In genomic region chr17:81685108-81685507, GRCh38 we compare ENCODE assay signal across 8 cellular contexts. TPM values are rescaled to one million over a fixed set of nuclear protein-coding genes. Genes with fewer than 3 reads are reported as not detected.
A peak's percentile ranks its signal among the peaks of the same experiment; 100 is the strongest.
DNase-seq lines count a peak whose midpoint lies in the region; ATAC-seq and TF ChIP-seq lines count a peak whose summit lies in the region.

No MANE protein-coding gene starts in this region.

- intact Hi-C loops in left ventricle myocardium inferior (cut with micrococcal nuclease), result no loop called here
- intact Hi-C loops in Right ventricle myocardium inferior (cut with DNase I), result no loop called here
- intact Hi-C loops in spleen (cut with DNase I; ENCODE audit: low total_unique reads), result no loop called here

- no peaks in the 10 kb centered on the region for H3K27me3 ChIP-seq in left ventricle myocardium inferior (ENCODE audit: low read depth)
- H3K27me3 ChIP-seq in spleen (replicated peaks in 1 of 7), result no peaks in the 10 kb centered on the region

- H3K36me3 ChIP-seq in left ventricle myocardium inferior, result peaks cover 46% of the 10 kb centered on the region
- H3K36me3 ChIP-seq in spleen, result peaks cover 0 to 72% (median 56%) of the 10 kb centered on the region in 6 donors

- H3K4me1 ChIP-seq in left ventricle myocardium inferior (peaks cover 52% of the 10 kb centered on the region), spleen (peaks cover 19 to 60% (median 39%) of the 10 kb centered on the region in 6 donors)

- H3K9me3 ChIP-seq in left ventricle myocardium inferior (replicated peaks), result no peaks in the 10 kb centered on the region
- H3K9me3 ChIP-seq in spleen, result no peaks in the 10 kb centered on the region

- ATAC-seq in Right ventricle myocardium inferior (no peak), GM18870 (IDR thresholded peaks at IDR 0.05; ENCODE audit: unreplicated experiment) (no peak), HG02623 (IDR thresholded peaks at IDR 0.05; ENCODE audit: unreplicated experiment) (no peak)

- 76 to 83% (median 78%) methylated on average over 9 to 12 of the region's 12 CpGs for WGBS in spleen, 5 donors

- TF ChIP-seq CTCF in left ventricle myocardium inferior (IDR thresholded peaks at IDR 0.05; ENCODE audit: borderline replicate concordance) (no peak), spleen (IDR thresholded peaks at IDR 0.05 in 8 of 11, conservative IDR thresholded peaks at IDR 0.05 in 3 of 11) (no peak)

- H3K4me3 ChIP-seq in left ventricle myocardium inferior (peak overlapping the region; percentile 96), spleen (peak overlapping the region in 7 of 8 donors; percentile 92 to 100 (median 98))

- H3K27ac ChIP-seq in left ventricle myocardium inferior (replicated peaks) (no peak overlapping the region), spleen (peak overlapping the region in 3 of 8 donors; percentile 91 to 95 (median 95))

- no peak for TF ChIP-seq POLR2A in spleen (IDR thresholded peaks at IDR 0.05)

- DNase-seq in left ventricle myocardium inferior (no peak), Right ventricle myocardium inferior (ENCODE audit: missing footprints) (no peak), fibroblast of peridontal ligament (ENCODE audit: extremely low read depth) (peak; percentile 35), spleen (no peak), middle frontal gyrus (ENCODE audit: extremely low spot score, low spot score) (no peak)
- peak; percentile 28 to 32 for DNase-seq in activated CD4-positive, alpha-beta T cell treated with anti-CD3 and anti-CD28 coated beads, Interleukin-2, amount 50 U/mL, for 24 hours (ENCODE audit: low read depth in 1 of 2, low spot score in 1 of 2)

RNA-seq across cellular contexts. Expression of gene HGS, which starts 1.3 kb away (rescaled TPM):
- 50.5 TPM for total RNA-seq in left ventricle myocardium inferior
- total RNA-seq in Right ventricle myocardium inferior, result 36.6 TPM
- total RNA-seq in spleen, result 100 to 1,000 TPM in 4 of 7 donors, 10 to 100 TPM in 3; 62.3 to 134 (median 106) TPM
- 100 to 1,000 TPM in 2 of 3 donors, 10 to 100 TPM in 1; 61.3 to 133 (median 119) TPM for polyA plus RNA-seq in spleen

RNA-seq across cellular contexts. Expression of gene ARL16, which starts 1.5 kb away (rescaled TPM):
- total RNA-seq in left ventricle myocardium inferior, result 9.0 TPM
- 11.9 TPM for total RNA-seq in Right ventricle myocardium inferior
- total RNA-seq in spleen, result 10 to 100 TPM; 22.5 to 36.6 (median 29.1) TPM
- polyA plus RNA-seq in spleen, result 10 to 100 TPM; 56.0 to 93.5 (median 79.8) TPM

RNA-seq across cellular contexts. Expression of gene MRPL12, which starts 18.1 kb away (rescaled TPM):
- total RNA-seq in left ventricle myocardium inferior (157 TPM), Right ventricle myocardium inferior (177 TPM), spleen (10 to 100 TPM; 36.2 to 68.5 (median 43.2) TPM)
- polyA plus RNA-seq in spleen, result 100 to 1,000 TPM in 2 of 3 donors, 10 to 100 TPM in 1; 71.7 to 160 (median 121) TPM

RNA-seq across cellular contexts. Expression of gene CCDC137, which starts 18.6 kb away (rescaled TPM):
- total RNA-seq in left ventricle myocardium inferior, result 5.6 TPM
- 6.1 TPM for total RNA-seq in Right ventricle myocardium inferior
- 10 to 100 TPM; 10.7 to 24.2 (median 19.0) TPM for total RNA-seq in spleen
- polyA plus RNA-seq in spleen, result 10 to 100 TPM; 20.7 to 40.1 (median 21.4) TPM

RNA-seq across cellular contexts. Expression of gene OXLD1, which starts 18.7 kb away (rescaled TPM):
- 18.4 TPM for total RNA-seq in left ventricle myocardium inferior
- 18.6 TPM for total RNA-seq in Right ventricle myocardium inferior
- total RNA-seq in spleen, result 10 to 100 TPM; 29.4 to 53.8 (median 32.1) TPM
- 100 to 1,000 TPM; 102 to 110 (median 106) TPM for polyA plus RNA-seq in spleen

Comparison
In these comparisons a context has a peak if more than half of its experiments do, and no peak if none do; other contexts are left out.
1. DNase-seq: peak in activated CD4-positive, alpha-beta T cell treated with anti-CD3 and anti-CD28 coated beads, Interleukin-2, amount 50 U/mL, for 24 hours (2 of 2) and fibroblast of peridontal ligament (single experiment); none in left ventricle myocardium inferior (single experiment), Right ventricle myocardium inferior (single experiment), spleen (single experiment) and middle frontal gyrus (single experiment).